In genomic region chr1:212532469-212533235, GRCh38 we compare ENCODE assay signal across 1 cellular context.
TF ChIP-seq lines count a peak whose summit lies in the region.

No MANE protein-coding gene starts in this region.

TF ChIP-seq in WTC11, 78 proteins besides CTCF, POLR2A, EP300 and RAD21 (continued from another document):
- no peak for TF ChIP-seq FOXP4 (CRISPR knock-in tag; IDR thresholded peaks at IDR 0.05)
TF ChIP-seq in WTC11: peak in this region for 0.
